In genomic region chr3:178436773-178437172, GRCh38 we compare ENCODE assay signal across 10 cellular contexts.
DNase-seq lines count a peak whose midpoint lies in the region; ATAC-seq and TF ChIP-seq lines count a peak whose summit lies in the region.
"Had no signal": no experiment of that assay in that cellular context is flagged by ENCODE, and none has a peak within 500 bp of the region (broad histone marks: within the 10 kb centered on the region; RNA-seq: fewer than 3 reads in every experiment).

No MANE protein-coding gene starts in this region.

- peak; percentile 87 for TF ChIP-seq CTCF in chondrocyte (IDR thresholded peaks at IDR 0.05)

- H3K27ac Mint-ChIP-seq in chondrocyte (ENCODE audit: unreplicated experiment): no peak overlapping the region
- no peak overlapping the region for H3K27ac Mint-ChIP-seq in activated T-cell treated with anti-CD3 and anti-CD28 coated beads, Interleukin-2, amount 50 U/mL, for 72 hours
- H3K27ac Mint-ChIP-seq: activated naive CD8-positive, alpha-beta T cell treated with anti-CD3 and anti-CD28 coated beads, Interleukin-2, amount 10 ng/mL, durations not matched to agents 7 days and 5 days; CD4-positive, alpha-beta memory T cell had no signal

- no peaks in the 10 kb centered on the region for H3K9me3 Mint-ChIP-seq in chondrocyte (ENCODE audit: low read depth)
- no peaks in the 10 kb centered on the region for H3K9me3 Mint-ChIP-seq in activated T-cell treated with anti-CD3 and anti-CD28 coated beads, Interleukin-2, amount 50 U/mL, for 72 hours
- H3K9me3 Mint-ChIP-seq: activated naive CD8-positive, alpha-beta T cell treated with anti-CD3 and anti-CD28 coated beads, Interleukin-2, amount 10 ng/mL, durations not matched to agents 7 days and 5 days; CD4-positive, alpha-beta memory T cell had no signal

- no peak overlapping the region for H3K4me3 Mint-ChIP-seq in chondrocyte (ENCODE audit: unreplicated experiment)
- H3K4me3 Mint-ChIP-seq in activated T-cell treated with anti-CD3 and anti-CD28 coated beads, Interleukin-2, amount 50 U/mL, for 72 hours: no peak overlapping the region
- H3K4me3 Mint-ChIP-seq: activated naive CD8-positive, alpha-beta T cell treated with anti-CD3 and anti-CD28 coated beads, Interleukin-2, amount 10 ng/mL, durations not matched to agents 7 days and 5 days; CD4-positive, alpha-beta memory T cell had no signal

- H3K27me3 Mint-ChIP-seq in chondrocyte (ENCODE audit: low read depth): no peaks in the 10 kb centered on the region
- H3K27me3 Mint-ChIP-seq in activated T-cell treated with anti-CD3 and anti-CD28 coated beads, Interleukin-2, amount 50 U/mL, for 72 hours (ENCODE audit: low read depth): no peaks in the 10 kb centered on the region

- H3K4me1 Mint-ChIP-seq in chondrocyte (ENCODE audit: low read depth): peaks cover 8% of the 10 kb centered on the region
- H3K4me1 Mint-ChIP-seq in activated T-cell treated with anti-CD3 and anti-CD28 coated beads, Interleukin-2, amount 50 U/mL, for 72 hours (ENCODE audit: low read depth): no peaks in the 10 kb centered on the region
- H3K4me1 Mint-ChIP-seq: activated naive CD8-positive, alpha-beta T cell treated with anti-CD3 and anti-CD28 coated beads, Interleukin-2, amount 10 ng/mL, durations not matched to agents 7 days and 5 days; CD4-positive, alpha-beta memory T cell had no signal

- H3K36me3 Mint-ChIP-seq in chondrocyte (ENCODE audit: low read depth): no peaks in the 10 kb centered on the region
- no peaks in the 10 kb centered on the region for H3K36me3 Mint-ChIP-seq in activated T-cell treated with anti-CD3 and anti-CD28 coated beads, Interleukin-2, amount 50 U/mL, for 72 hours (ENCODE audit: insufficient read depth in 2 of 2)
- H3K36me3 Mint-ChIP-seq: activated naive CD8-positive, alpha-beta T cell treated with anti-CD3 and anti-CD28 coated beads, Interleukin-2, amount 10 ng/mL, durations not matched to agents 7 days and 5 days; CD4-positive, alpha-beta memory T cell had no signal

- ATAC-seq in HG03280 (IDR thresholded peaks at IDR 0.05; ENCODE audit: unreplicated experiment): peak; percentile 53
- ATAC-seq in HG02678 (IDR thresholded peaks at IDR 0.05; ENCODE audit: unreplicated experiment): no peak
- ATAC-seq in activated T-cell treated with anti-CD3 and anti-CD28 coated beads, Interleukin-2, amount 50 U/mL, for 72 hours (replicated peaks in 1 of 2): no peak

- DNase-seq in NCI-H82 (lab: John Stamatoyannopoulos, UW) (peak; percentile 36), NCI-H82 treated with DMSO at 0.1 percent for 48 hours (lab: John Stamatoyannopoulos, UW; ENCODE audit: unreplicated experiment) (no peak), NCI-H526 treated with DMSO at 0.1 percent for 48 hours (lab: John Stamatoyannopoulos, UW) (peak; percentile 30), chondrocyte (ENCODE audit: low spot score) (no peak), medulla oblongata (ENCODE audit: extremely low spot score) (peak; percentile 27)
- no peak for DNase-seq in activated T-cell treated with anti-CD3 and anti-CD28 coated beads, Interleukin-2, amount 50 U/mL, for 72 hours
- DNase-seq: activated naive CD8-positive, alpha-beta T cell treated with anti-CD3 and anti-CD28 coated beads, Interleukin-2, amount 10 ng/mL, durations not matched to agents 7 days and 5 days had no signal

Comparison
In these comparisons a context has a peak if more than half of its experiments do, and no peak if none do; other contexts are left out.
1. DNase-seq: peak in NCI-H82 (single experiment), NCI-H526 treated with DMSO at 0.1 percent for 48 hours (single experiment) and medulla oblongata (single experiment); none in NCI-H82 treated with DMSO at 0.1 percent for 48 hours (single experiment), chondrocyte (single experiment) and activated T-cell treated with anti-CD3 and anti-CD28 coated beads, Interleukin-2, amount 50 U/mL, for 72 hours (0 of 2).